ENCODE assay signal across 21 cellular contexts in genomic region chrX:2334237-2334636, GRCh38.
A peak's percentile ranks its signal among the peaks of the same experiment; 100 is the strongest.
DNase-seq lines count a peak whose midpoint lies in the region; ATAC-seq and TF ChIP-seq lines count a peak whose summit lies in the region.
"Had no signal": no experiment of that assay in that cellular context is flagged by ENCODE, and none has a peak within 500 bp of the region (broad histone marks: within the 10 kb centered on the region; RNA-seq: fewer than 3 reads in every experiment).

No MANE protein-coding gene starts in this region.

- DNase-seq in SK-N-SH (no peak), HK-2 (ENCODE audit: unreplicated experiment) (peak; percentile 8), RKO (ENCODE audit: low spot score) (peak; percentile 12), fibroblast of villous mesenchyme (ENCODE audit: low read depth) (peak; percentile 21), NOMO-1 treated with dmso at 0.1 percent for 144 hours (lab: John Stamatoyannopoulos, UW; ENCODE audit: unreplicated experiment) (no peak), amygdala (lab: John Stamatoyannopoulos, UW) (no peak)
- DNase-seq: CD4-positive, CD25-positive, alpha-beta regulatory T cell; DMS53; MV-4-11; NCI-H1105; NCI-H1436 treated with DMSO at 0.1 percent for 48 hours; NCI-H2029; NCI-H446 treated with DMSO at 0.1 percent for 48 hours; NCI-H526; SIG-M5; T-helper 2 cell had no signal

- CTCF ChIA-PET in SK-N-SH (lab: Yijun Ruan, JAX), result no interaction called here

- TF ChIP-seq CTCF in SK-N-SH (IDR thresholded peaks at IDR 0.05), result no peak
- no peak for TF ChIP-seq CTCF in fibroblast of villous mesenchyme (IDR thresholded peaks at IDR 0.05; ENCODE audit: insufficient read depth, low read depth, low read length)

- H3K79me2 ChIP-seq in SK-N-SH (ENCODE audit: insufficient read depth), result no peaks in the 10 kb centered on the region

- H3K4me1 ChIP-seq in SK-N-SH (ENCODE audit: control insufficient read depth in 1 of 2, insufficient read depth in 2 of 2, low read depth in 1 of 2, low read length in 1 of 2), result no peaks in the 10 kb centered on the region

- H3K36me3 ChIP-seq in SK-N-SH (replicated peaks in 1 of 2; ENCODE audit: control insufficient read depth in 1 of 2, insufficient read depth in 2 of 2, low read length in 1 of 2), result no peaks in the 10 kb centered on the region

- no peaks in the 10 kb centered on the region for H4K20me1 ChIP-seq in SK-N-SH (ENCODE audit: insufficient read depth)

- no peak for TF ChIP-seq EP300 in SK-N-SH (IDR thresholded peaks at IDR 0.05; ENCODE audit: borderline replicate concordance in 1 of 2, low read depth in 1 of 2, low read length in 1 of 2)

- WGBS in SK-N-SH (ENCODE audit: low lambda C conversion rate), result 89% methylated on average over 9 of the region's 9 CpGs

- H3K4me3 ChIP-seq in SK-N-SH (ENCODE audit: low read depth in 2 of 2, low read length in 1 of 2) (no peak overlapping the region), fibroblast of villous mesenchyme (ENCODE audit: low read depth, low read length) (no peak overlapping the region)
- H3K4me3 ChIP-seq: SK-N-MC had no signal

- H3K4me2 ChIP-seq in SK-N-SH, result no peak overlapping the region

- no peak overlapping the region for H3K9ac ChIP-seq in SK-N-SH

- no peaks in the 10 kb centered on the region for H3F3A ChIP-seq in SK-N-SH (replicated peaks; ENCODE audit: insufficient read depth)

- TF ChIP-seq RAD21 in SK-N-SH (IDR thresholded peaks at IDR 0.05; ENCODE audit: low read length), result no peak

- H2AFZ ChIP-seq in SK-N-SH (ENCODE audit: low read depth), result no peak overlapping the region

- no peaks in the 10 kb centered on the region for H3K9me2 ChIP-seq in SK-N-SH

- H3K27me3 ChIP-seq in SK-N-SH (ENCODE audit: insufficient read depth), result no peaks in the 10 kb centered on the region

- POLR2A ChIA-PET in SK-N-SH (lab: Yijun Ruan, JAX), result no interaction called here

- no peak overlapping the region for H3K27ac ChIP-seq in SK-N-SH (ENCODE audit: low read depth in 2 of 2, low read length in 1 of 2)
- H3K27ac ChIP-seq: 22Rv1, SK-N-MC had no signal

- no peaks in the 10 kb centered on the region for H3K9me3 ChIP-seq in SK-N-SH

- ATAC-seq in SK-N-SH treated with all-trans-retinoic acid at 6 μM for 48 hours, result no peak
- no peak for ATAC-seq in GM18517 (IDR thresholded peaks at IDR 0.05; ENCODE audit: unreplicated experiment)
- ATAC-seq: Panc1 had no signal

TF ChIP-seq in SK-N-SH, 30 proteins besides CTCF, POLR2A, EP300 and RAD21:
- peak; percentile 26; the same call in 1 of the 2 replicates for TF ChIP-seq RXRA (IDR thresholded peaks at IDR 0.05; ENCODE audit: borderline replicate concordance, low read depth)
- no peak for TF ChIP-seq GATA2 (CRISPR knock-in tag; IDR thresholded peaks at IDR 0.05)
TF ChIP-seq in SK-N-SH: peak in this region for 1.

TF ChIP-seq in SK-N-SH treated with all-trans-retinoic acid at 6 μM for 48 hours, 23 proteins besides CTCF, POLR2A, EP300 and RAD21:
- TF ChIP-seq TCF4 (CRISPR knock-in tag; IDR thresholded peaks at IDR 0.05; ENCODE audit: borderline replicate concordance) (no peak), ZC3H10 (CRISPR knock-in tag; IDR thresholded peaks at IDR 0.05) (no peak), ARNTL (CRISPR knock-in tag; IDR thresholded peaks at IDR 0.05; ENCODE audit: borderline replicate concordance, low read depth) (no peak)

Comparison
In these comparisons a context has a peak if more than half of its experiments do, and no peak if none do; other contexts are left out.
1. DNase-seq: peak in HK-2 (single experiment), RKO (single experiment) and fibroblast of villous mesenchyme (single experiment); none in SK-N-SH (single experiment), NOMO-1 treated with dmso at 0.1 percent for 144 hours (single experiment) and amygdala (0 of 56).